Comparison of ENCODE assay signal across 8 cellular contexts in the genomic region with DNA sequence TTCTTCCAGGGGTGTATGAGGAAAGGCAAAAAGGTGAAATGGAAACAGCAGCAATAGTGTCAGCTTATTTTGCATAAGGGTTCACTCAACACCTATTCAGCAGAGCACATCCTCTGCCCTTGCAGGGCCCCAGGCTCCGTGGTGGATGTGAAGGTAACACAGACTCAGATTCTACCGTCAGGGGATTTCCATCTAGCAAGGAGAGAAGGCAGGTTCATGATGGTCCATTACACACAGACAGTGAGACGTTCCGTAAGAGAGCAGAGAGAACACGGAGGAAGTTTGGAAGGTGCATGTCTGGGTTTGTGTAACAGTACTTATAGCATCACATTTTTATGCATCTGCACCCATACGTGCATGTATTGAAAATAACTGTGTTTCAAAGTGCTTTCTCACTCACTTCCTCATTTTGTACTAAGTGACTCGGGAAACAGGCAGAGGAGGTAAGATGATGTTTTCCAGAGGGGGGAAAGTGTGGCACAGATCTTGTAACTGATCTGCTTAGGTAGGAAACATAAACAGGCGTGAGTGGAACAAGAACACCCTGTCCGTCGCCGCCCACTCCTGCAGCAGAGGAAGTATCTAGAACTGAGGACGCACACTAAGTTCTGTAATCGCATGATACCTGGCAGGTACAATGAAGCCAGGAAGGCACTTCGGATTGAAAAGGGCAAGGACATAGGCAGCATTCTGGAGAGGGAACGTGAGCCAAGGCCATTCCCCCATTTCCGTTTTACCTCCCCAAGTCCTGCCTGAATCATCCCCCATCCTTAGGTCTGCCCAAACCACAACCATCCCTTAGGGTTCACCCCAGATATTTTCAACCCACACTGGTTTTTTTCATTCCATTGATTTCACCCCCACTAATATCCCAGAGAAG. TPM values are rescaled to one million over a fixed set of nuclear protein-coding genes. Genes with fewer than 3 reads are reported as not detected.
DNase-seq lines count a peak whose midpoint lies in the region; ATAC-seq and TF ChIP-seq lines count a peak whose summit lies in the region.

No MANE protein-coding gene starts in this region.

- peak overlapping the region; percentile 20 for H3K27ac ChIP-seq in CD4-positive, alpha-beta memory T cell (ENCODE audit: low read depth, low read length)
- H3K27ac ChIP-seq in WERI-Rb-1: peak overlapping the region; percentile 77
- H3K27ac ChIP-seq in iPS-20b (ENCODE audit: low read length): no peak overlapping the region
- no peak overlapping the region for H3K27ac ChIP-seq in suprapubic skin

- CTCF ChIA-PET in CD4-positive, alpha-beta memory T cell (lab: Charles Lee; ENCODE audit: partially characterized antibody): no interaction called here

- H3K4me3 Mint-ChIP-seq in CD4-positive, alpha-beta memory T cell: peak overlapping the region; percentile 5 to 84 (median 68)

- no peaks in the 10 kb centered on the region for H3K27me3 ChIP-seq in CD4-positive, alpha-beta memory T cell (ENCODE audit: insufficient read depth, low read length)
- H3K27me3 ChIP-seq in WERI-Rb-1 (ENCODE audit: insufficient read depth, low read depth, severe bottlenecking) (no peaks in the 10 kb centered on the region), iPS-20b (ENCODE audit: insufficient read depth, low read length) (peaks cover 34% of the 10 kb centered on the region), suprapubic skin (no peaks in the 10 kb centered on the region)

- TF ChIP-seq EP300 in suprapubic skin (IDR thresholded peaks at IDR 0.05): no peak

- peak in 3 of 5 donors; percentile 4 to 12 (median 10) for DNase-seq in CD4-positive, alpha-beta memory T cell
- DNase-seq in WERI-Rb-1 (no peak), suprapubic skin (ENCODE audit: low spot score in 2 of 2) (no peak), NCI-H82 (lab: John Stamatoyannopoulos, UW) (no peak)
- no peak for DNase-seq in stimulated activated CD8-positive, alpha-beta memory T cell treated with anti-CD3 and anti-CD28 coated beads, Interleukin-4, amount 100 ng/mL, for 48 hours

- no peak for TF ChIP-seq POLR2A in suprapubic skin (IDR thresholded peaks at IDR 0.05)

- H3K9me3 ChIP-seq in CD4-positive, alpha-beta memory T cell (ENCODE audit: control insufficient read depth in 1 of 2, low read length in 2 of 2): no peaks in the 10 kb centered on the region
- H3K9me3 ChIP-seq in WERI-Rb-1 (ENCODE audit: severe bottlenecking): no peaks in the 10 kb centered on the region
- no peaks in the 10 kb centered on the region for H3K9me3 ChIP-seq in iPS-20b (ENCODE audit: insufficient read depth, low read depth, low read length)
- H3K9me3 ChIP-seq in suprapubic skin: no peaks in the 10 kb centered on the region

- no peaks in the 10 kb centered on the region for H3K36me3 Mint-ChIP-seq in CD4-positive, alpha-beta memory T cell

- peaks cover 0 to 18% (median 11%) of the 10 kb centered on the region in 4 donors for H3K4me1 Mint-ChIP-seq in CD4-positive, alpha-beta memory T cell

- intact Hi-C loops in CD4-positive, alpha-beta memory T cell (cut with micrococcal nuclease): no loop called here

- WGBS in suprapubic skin: 52% methylated on average over 16 of the region's 16 CpGs

- H3K36me3 ChIP-seq in CD4-positive, alpha-beta memory T cell (ENCODE audit: insufficient read depth, low read length): no peaks in the 10 kb centered on the region
- no peaks in the 10 kb centered on the region for H3K36me3 ChIP-seq in WERI-Rb-1
- H3K36me3 ChIP-seq in iPS-20b (ENCODE audit: insufficient read depth, low read depth, low read length): no peaks in the 10 kb centered on the region
- H3K36me3 ChIP-seq in suprapubic skin: no peaks in the 10 kb centered on the region

- H3K27me3 Mint-ChIP-seq in CD4-positive, alpha-beta memory T cell: peaks cover 31 to 35% of the 10 kb centered on the region in 2 donors

- POLR2A ChIA-PET in CD4-positive, alpha-beta memory T cell (lab: Charles Lee; ENCODE audit: partially characterized antibody): interaction anchor here (0.6 kb wide), 1 partner anchor 27 kb away, joined by 3 read pairs; no protein-coding TSS in a partner anchor

- H3K9ac ChIP-seq in iPS-20b (ENCODE audit: low read depth, low read length): peak overlapping the region; percentile 91; the same call in 1 of the 2 replicates

- no peak for TF ChIP-seq CTCF in WERI-Rb-1 (IDR thresholded peaks at IDR 0.05; ENCODE audit: low read depth, low read length)
- no peak for TF ChIP-seq CTCF in suprapubic skin (IDR thresholded peaks at IDR 0.05)

- H3K4me3 ChIP-seq in CD4-positive, alpha-beta memory T cell (ENCODE audit: low read length in 2 of 2): peak overlapping the region; percentile 38 to 43
- peak overlapping the region; percentile 93 for H3K4me3 ChIP-seq in WERI-Rb-1 (ENCODE audit: low read depth, low read length)
- peak overlapping the region; percentile 88 for H3K4me3 ChIP-seq in iPS-20b (ENCODE audit: low read length)
- peak overlapping the region; percentile 64 for H3K4me3 ChIP-seq in suprapubic skin

- peaks cover 0 to 2% (median 0%) of the 10 kb centered on the region in 8 donors for H3K9me3 Mint-ChIP-seq in CD4-positive, alpha-beta memory T cell

- peaks cover 9% of the 10 kb centered on the region for H3K4me1 ChIP-seq in CD4-positive, alpha-beta memory T cell (ENCODE audit: insufficient read depth, low read length)
- peaks cover 16% of the 10 kb centered on the region; the same call in 1 of the 2 replicates for H3K4me1 ChIP-seq in iPS-20b (ENCODE audit: insufficient read depth, low read length)
- peaks cover 15% of the 10 kb centered on the region for H3K4me1 ChIP-seq in suprapubic skin

- ATAC-seq in GM19025 (IDR thresholded peaks at IDR 0.05; ENCODE audit: low read depth, unreplicated experiment): peak; percentile 63
- peak; percentile 78 for ATAC-seq in HG03095 (IDR thresholded peaks at IDR 0.05; ENCODE audit: unreplicated experiment)

- H3K27ac Mint-ChIP-seq in CD4-positive, alpha-beta memory T cell: peak overlapping the region in 5 of 7 donors; percentile 18 to 71 (median 42)

RNA-seq across cellular contexts. Expression of gene ENO4, which starts 1.0 kb away (rescaled TPM):
- total RNA-seq in CD4-positive, alpha-beta memory T cell: not detected
- not detected for polyA plus RNA-seq in CD4-positive, alpha-beta memory T cell
- under 1 TPM in 1 of 4 donors, not detected in 3; 0.56 TPM for total RNA-seq in suprapubic skin

Comparison
In these comparisons a context has a peak if more than half of its experiments do, and no peak if none do; other contexts are left out.
1. DNase-seq: peak in CD4-positive, alpha-beta memory T cell (3 of 5); none in WERI-Rb-1 (single experiment), suprapubic skin (0 of 2), NCI-H82 (single experiment) and stimulated activated CD8-positive, alpha-beta memory T cell treated with anti-CD3 and anti-CD28 coated beads, Interleukin-4, amount 100 ng/mL, for 48 hours (single experiment).
2. H3K27ac ChIP-seq: peak in CD4-positive, alpha-beta memory T cell (single experiment) and WERI-Rb-1 (single experiment); none in iPS-20b (single experiment) and suprapubic skin (single experiment).
3. H3K4me3 ChIP-seq: peak in every context shown above with its lines; median percentile 93 in WERI-Rb-1; 88 in iPS-20b; 64 in suprapubic skin; 40 in CD4-positive, alpha-beta memory T cell.